ENCODE assay signal across 20 cellular contexts in the genomic region with DNA sequence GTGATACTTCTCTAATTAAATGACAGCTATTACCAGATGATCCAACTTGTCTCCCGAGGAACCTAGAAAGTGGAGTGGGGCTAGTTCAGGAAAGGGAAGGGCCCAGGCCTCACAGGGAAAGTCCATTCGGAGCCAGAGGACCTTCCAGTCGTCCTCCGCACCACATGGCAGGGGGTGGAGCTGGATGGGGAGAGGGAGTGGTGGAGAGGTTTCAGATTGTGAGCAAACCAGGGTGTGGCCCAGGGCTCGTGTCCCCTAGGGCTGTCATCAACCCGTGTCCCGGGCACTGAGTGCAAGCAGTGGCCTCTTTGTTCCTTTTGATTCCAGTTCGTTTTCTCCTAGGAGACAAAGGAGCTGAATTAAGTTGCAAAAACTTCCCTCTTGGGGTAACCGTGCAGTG.
DNase-seq lines count a peak whose midpoint lies in the region; ATAC-seq and TF ChIP-seq lines count a peak whose summit lies in the region.
"Had no signal": no experiment of that assay in that cellular context is flagged by ENCODE, and none has a peak within 500 bp of the region (broad histone marks: within the 10 kb centered on the region; RNA-seq: fewer than 3 reads in every experiment).

No MANE protein-coding gene starts in this region.

- peaks cover 11% of the 10 kb centered on the region for H3K4me1 Mint-ChIP-seq in glutamatergic neuron (ENCODE audit: low read depth, unreplicated experiment)
- H3K4me1 Mint-ChIP-seq: CD4-positive, alpha-beta memory T cell had no signal

- H3K9me3 Mint-ChIP-seq in glutamatergic neuron (ENCODE audit: unreplicated experiment): peaks cover 2% of the 10 kb centered on the region

- H3K27me3 ChIP-seq in upper lobe of right lung: no peaks in the 10 kb centered on the region

- H3K4me3 Mint-ChIP-seq in glutamatergic neuron (ENCODE audit: unreplicated experiment): no peak overlapping the region
- H3K4me3 Mint-ChIP-seq: CD4-positive, alpha-beta memory T cell had no signal

- H3K9me3 ChIP-seq in mucosa of descending colon: no peaks in the 10 kb centered on the region
- no peaks in the 10 kb centered on the region for H3K9me3 ChIP-seq in upper lobe of right lung

- peaks cover 9% of the 10 kb centered on the region for H3K36me3 Mint-ChIP-seq in glutamatergic neuron (ENCODE audit: unreplicated experiment)

- H3K4me1 ChIP-seq in mucosa of descending colon (ENCODE audit: low read depth) (no peaks in the 10 kb centered on the region), upper lobe of right lung (no peaks in the 10 kb centered on the region)

- peaks cover 6% of the 10 kb centered on the region for H3K27me3 Mint-ChIP-seq in glutamatergic neuron (ENCODE audit: unreplicated experiment)

- intact Hi-C loops in Right ventricle myocardium inferior (cut with DNase I) (no loop called here), cardiac septum (cut with DNase I) (no loop called here), left ventricle myocardium superior (cut with micrococcal nuclease) (no loop called here), mucosa of descending colon (cut with DNase I, micrococcal nuclease) (no loop called here), upper lobe of right lung (cut with DNase I) (no loop called here)

- H3K27ac ChIP-seq in upper lobe of right lung: no peak overlapping the region
- H3K27ac ChIP-seq: 22Rv1, GM23248, PC-9 had no signal

- no peak for DNase-seq in Right ventricle myocardium inferior (ENCODE audit: missing footprints)
- no peak for DNase-seq in cardiac septum (ENCODE audit: low spot score)
- DNase-seq in left ventricle myocardium superior: peak; percentile 33
- peak; percentile 59 to 70 (median 66) for DNase-seq in mucosa of descending colon
- peak; percentile 61 for DNase-seq in upper lobe of right lung
- no peak for DNase-seq in glutamatergic neuron
- DNase-seq in NCI-H2081 (lab: John Stamatoyannopoulos, UW): no peak
- DNase-seq: CD4-positive, alpha-beta memory T cell; DMS79 treated with DMSO at 0.1 percent for 48 hours; GDM1; GM23248; NCI-H1436 treated with DMSO at 0.1 percent for 48 hours; NCI-H2081 treated with DMSO at 0.1 percent for 48 hours; NCI-H510A treated with DMSO at 0.1 percent for 48 hours; NCI-H82; PC-9 had no signal

- TF ChIP-seq CTCF in mucosa of descending colon (IDR thresholded peaks at IDR 0.05): no peak
- no peak for TF ChIP-seq CTCF in upper lobe of right lung (IDR thresholded peaks at IDR 0.05)
- no peak for TF ChIP-seq CTCF in glutamatergic neuron (IDR thresholded peaks at IDR 0.05; ENCODE audit: partially characterized antibody, unreplicated experiment)

- H3K4me3 ChIP-seq in mucosa of descending colon (no peak overlapping the region), upper lobe of right lung (no peak overlapping the region)
- H3K4me3 ChIP-seq: GM12878, GM23248, PC-9 had no signal

- H3K27ac Mint-ChIP-seq in glutamatergic neuron (ENCODE audit: unreplicated experiment): no peak overlapping the region
- H3K27ac Mint-ChIP-seq: CD4-positive, alpha-beta memory T cell had no signal

- H3K36me3 ChIP-seq in mucosa of descending colon (ENCODE audit: low read depth) (no peaks in the 10 kb centered on the region), upper lobe of right lung (no peaks in the 10 kb centered on the region)

- ATAC-seq in Right ventricle myocardium inferior: peak; percentile 82
- ATAC-seq in left ventricle myocardium superior: peak; percentile 63
- ATAC-seq in mucosa of descending colon: peak; percentile 94
- ATAC-seq in upper lobe of right lung: no peak
- ATAC-seq in HG02938 (IDR thresholded peaks at IDR 0.05; ENCODE audit: unreplicated experiment): no peak
- ATAC-seq: GM12878, HCT116 had no signal

Comparison
In these comparisons a context has a peak if more than half of its experiments do, and no peak if none do; other contexts are left out.
1. DNase-seq: peak in left ventricle myocardium superior (single experiment), mucosa of descending colon (3 of 3) and upper lobe of right lung (single experiment); none in Right ventricle myocardium inferior (single experiment), cardiac septum (single experiment), glutamatergic neuron (single experiment) and NCI-H2081 (0 of 2).
2. ATAC-seq: peak in Right ventricle myocardium inferior (single experiment), left ventricle myocardium superior (single experiment) and mucosa of descending colon (single experiment); none in upper lobe of right lung (single experiment) and HG02938 (single experiment).